In genomic region chrX:86369847-86370630, GRCh38 we compare ENCODE assay signal across 25 cellular contexts.
"Had no signal": no experiment of that assay in that cellular context is flagged by ENCODE, and none has a peak within 500 bp of the region (broad histone marks: within the 10 kb centered on the region; RNA-seq: fewer than 3 reads in every experiment).

No MANE protein-coding gene starts in this region.

- ATAC-seq: pancreas; stimulated activated memory B cell treated with anti-CD40 and anti-IgM and Interleukin-4, amounts not matched to agents 10 μg/mL and 1 μg/mL and 100 μg/mL, for 72 hours; stimulated activated naive CD8-positive, alpha-beta T cell treated with anti-CD3 and anti-CD28 coated beads, Interleukin-15, amount 100 ng/mL, for 72 hours had no signal

- H3K36me3 ChIP-seq: ascending aorta, left ventricle myocardium inferior, neutrophil, pancreas, prostate gland, upper lobe of left lung had no signal

- DNase-seq: activated CD4-positive, alpha-beta memory T cell treated with anti-CD3 and anti-CD28 coated beads for 36 hours; activated CD4-positive, alpha-beta T cell treated with anti-CD3 and anti-CD28 coated beads for 48 hours; activated CD8-positive, alpha-beta memory T cell treated with anti-CD3 and anti-CD28 coated beads, Interleukin-2, amount 50 U/mL, for 4 hours; activated effector memory CD4-positive, alpha-beta T cell treated with anti-CD3 and anti-CD28 coated beads, Interleukin-2, amount 50 U/mL, for 16 hours; activated naive CD4-positive, alpha-beta T cell treated with anti-CD3 and anti-CD28 coated beads, Interleukin-2, amount 10 ng/mL, durations not matched to agents 7 days and 5 days; activated naive CD8-positive, alpha-beta T cell treated with anti-CD3 and anti-CD28 coated beads, Interleukin-2, amount 10 ng/mL, durations not matched to agents 7 days and 5 days; activated T-cell treated with anti-CD3 and anti-CD28 coated beads, Interleukin-2, amount 50 U/mL, for 1 hour; dermis blood vessel endothelial cell; effector CD8-positive, alpha-beta T cell; glutamatergic neuron; left ventricle myocardium inferior; nephron progenitor cell; pancreas; retina; stimulated activated CD4-positive, alpha-beta T cell treated with anti-CD3 and anti-CD28 coated beads, Interleukin-1b, Interleukin-23, amount 100 ng/mL, for 48 hours; stimulated activated CD4-positive, alpha-beta T cell treated with anti-CD3 and anti-CD28 coated beads, Interleukin-4, amount 100 ng/mL, for 4 hours; stimulated activated CD8-positive, alpha-beta memory T cell treated with anti-CD3 and anti-CD28 coated beads, Interleukin-4, amount 100 ng/mL, for 48 hours; stimulated activated naive CD8-positive, alpha-beta T cell treated with anti-CD3 and anti-CD28 coated beads, Interleukin-15, amount 100 ng/mL, for 72 hours; substantia nigra; upper lobe of left lung had no signal

- H3K9me3 ChIP-seq: ascending aorta, left ventricle myocardium inferior, neutrophil, pancreas, prostate gland, upper lobe of left lung had no signal

- H3K4me2 ChIP-seq: smooth muscle cell had no signal

- H3K27me3 ChIP-seq: ascending aorta, neutrophil, pancreas, upper lobe of left lung had no signal

- H3K4me3 ChIP-seq: ascending aorta, left ventricle myocardium inferior, pancreas, prostate gland, smooth muscle cell, upper lobe of left lung had no signal

- H3K27ac ChIP-seq: ascending aorta, left ventricle myocardium inferior, neutrophil, pancreas, prostate gland, upper lobe of left lung had no signal

- H3K4me1 ChIP-seq: ascending aorta, left ventricle myocardium inferior, pancreas, prostate gland, upper lobe of left lung had no signal
